8 cellular contexts compared by ENCODE assay signal in the genomic region with DNA sequence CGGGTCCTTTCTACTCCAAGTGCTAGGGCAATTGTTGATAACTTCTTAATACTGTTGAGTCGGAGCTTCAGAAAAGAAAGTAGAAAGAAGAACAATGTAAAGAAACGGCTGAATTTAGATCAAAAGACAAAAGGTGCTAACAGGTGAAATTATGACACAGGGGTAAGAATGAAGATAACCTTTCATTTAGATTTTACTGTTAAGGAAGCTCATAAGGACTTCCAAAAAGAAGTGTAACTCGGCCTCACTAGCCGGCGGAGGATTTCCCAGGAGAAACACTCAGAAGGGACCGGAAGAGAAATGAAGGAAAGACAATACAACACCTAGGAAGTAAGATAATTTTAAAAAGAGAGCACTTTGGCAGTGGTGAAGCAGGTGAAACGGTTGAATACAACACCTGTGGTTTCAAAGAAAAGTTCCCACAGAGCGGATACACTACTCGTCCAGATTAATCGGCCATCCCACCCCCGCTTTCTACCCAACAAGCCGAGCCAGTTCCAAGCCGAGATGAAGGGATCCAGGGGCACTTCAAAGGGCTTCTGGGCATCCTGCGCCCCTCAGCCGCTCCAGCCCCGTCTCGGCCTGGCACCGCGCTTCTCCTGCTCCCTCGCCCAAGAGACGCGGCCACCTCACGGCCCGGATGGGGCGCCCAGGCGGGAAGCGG. TPM values are rescaled to one million over a fixed set of nuclear protein-coding genes. Genes with fewer than 3 reads are reported as not detected.
DNase-seq lines count a peak whose midpoint lies in the region; ATAC-seq and TF ChIP-seq lines count a peak whose summit lies in the region.

No MANE protein-coding gene starts in this region.

- no peaks in the 10 kb centered on the region for H3K27me3 ChIP-seq in testis

- H3K9me3 ChIP-seq in testis = no peaks in the 10 kb centered on the region

- H3K4me3 ChIP-seq in GM12864 (ENCODE audit: low read depth, low read length) (peak overlapping the region; percentile 68), testis (peak overlapping the region; percentile 76 to 97)

- no peak for TF ChIP-seq CTCF in GM12864 (IDR thresholded peaks at IDR 0.05; ENCODE audit: low read depth, low read length, missing control alignments)
- TF ChIP-seq CTCF in testis (IDR thresholded peaks at IDR 0.05) = no peak

- no peak for DNase-seq in GM12864 (ENCODE audit: low read depth)
- peak; percentile 34 for DNase-seq in KBM-7
- peak; percentile 26 to 30 for DNase-seq in T47D (ENCODE audit: low read depth in 1 of 2, low spot score in 1 of 2)
- DNase-seq in kidney tubule cell (ENCODE audit: low spot score) = peak; percentile 32
- DNase-seq in testis = peak; percentile 50
- DNase-seq in NCI-H226 = no peak
- DNase-seq in activated CD8-positive, alpha-beta memory T cell treated with anti-CD3 and anti-CD28 coated beads for 24 hours = no peak

- WGBS in testis, 2 donors = 1 to 2% methylated on average over 17 to 25 of the region's 28 CpGs

- in situ Hi-C loops in KBM-7 (cut with MboI; ENCODE audit: low pct_unique_long_range_greater_than_20kb, low sequenced_read_pairs) (no loop called here), T47D (cut with HindIII; ENCODE audit: low pct_unique_long_range_greater_than_20kb, low sequenced_read_pairs) (no loop called here)

- peaks cover 17% of the 10 kb centered on the region for H3K4me1 ChIP-seq in testis

- no peak for TF ChIP-seq POLR2A in testis (IDR thresholded peaks at IDR 0.05)

- no peaks in the 10 kb centered on the region for H3K36me3 ChIP-seq in testis (ENCODE audit: low read depth, missing control alignments)

- peak; percentile 39 for ATAC-seq in GM21529 (IDR thresholded peaks at IDR 0.05; ENCODE audit: unreplicated experiment)

- intact Hi-C loops in testis (cut with DNase I; ENCODE audit: low total_unique reads) = no loop called here

- peak overlapping the region; percentile 83 to 92 for H3K27ac ChIP-seq in testis

RNA-seq across cellular contexts. Expression of a gene that starts 0.7 kb away (rescaled TPM):
- 10 to 100 TPM; 67.2 to 75.8 TPM for total RNA-seq in testis
- 115 TPM for polyA plus RNA-seq in testis (ENCODE audit: insufficient read depth, low read depth, low replicate concordance)

Comparison
In these comparisons a context has a peak if more than half of its experiments do, and no peak if none do; other contexts are left out.
1. DNase-seq: peak in KBM-7 (single experiment), T47D (2 of 2), kidney tubule cell (single experiment) and testis (single experiment); none in GM12864 (single experiment), NCI-H226 (single experiment) and activated CD8-positive, alpha-beta memory T cell treated with anti-CD3 and anti-CD28 coated beads for 24 hours (single experiment).